13 cellular contexts compared by ENCODE assay signal in the genomic region with DNA sequence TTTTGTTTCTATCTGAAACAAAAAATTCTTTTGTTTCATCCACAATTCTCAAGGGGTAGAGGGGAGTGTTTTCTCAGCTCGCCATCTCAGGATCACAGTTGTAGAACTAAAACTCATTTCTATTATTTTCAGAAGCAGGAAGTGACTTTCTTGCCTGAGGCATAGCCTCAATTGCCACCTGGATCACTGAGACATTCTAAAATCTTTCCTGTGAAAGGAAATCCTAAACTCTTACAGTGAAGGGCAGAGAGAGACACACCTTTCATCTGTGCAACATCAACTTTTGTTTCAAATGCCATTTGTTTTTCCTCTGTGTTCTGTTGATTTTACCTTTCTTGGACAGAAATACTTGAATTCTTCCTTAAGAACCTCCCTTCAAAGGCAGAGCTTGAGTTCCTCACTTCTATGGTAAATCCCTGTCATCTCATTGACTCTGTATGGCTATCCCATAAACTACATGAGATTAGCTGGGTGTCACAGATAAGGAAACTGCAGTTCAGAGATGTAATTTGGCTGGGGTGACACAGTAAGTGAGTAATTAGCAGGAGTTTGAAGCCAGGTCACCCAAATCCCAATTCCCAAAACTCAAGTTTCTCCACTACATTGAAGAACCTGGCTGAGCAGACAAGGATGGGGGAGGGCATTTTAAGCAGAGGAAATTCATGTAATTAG.
"Had no signal": no experiment of that assay in that cellular context is flagged by ENCODE, and none has a peak within 500 bp of the region (broad histone marks: within the 10 kb centered on the region; RNA-seq: fewer than 3 reads in every experiment).

No MANE protein-coding gene starts in this region.

- H3K9me3 ChIP-seq: pancreas, spleen, testis had no signal

- H3K4me3 ChIP-seq: pancreas, spleen, testis had no signal

- H3K4me1 ChIP-seq: pancreas, spleen, testis had no signal

- H3K27ac ChIP-seq: pancreas, spleen, testis had no signal

- FAIRE-seq: pancreas, TTC549 had no signal

- H3K36me3 ChIP-seq: pancreas, spleen had no signal

- DNase-seq: activated CD4-positive, alpha-beta T cell treated with anti-CD3 and anti-CD28 coated beads, Interleukin-2, amount 50 U/mL, for 1 hour; activated naive CD4-positive, alpha-beta T cell; activated naive CD8-positive, alpha-beta T cell treated with anti-CD3 and anti-CD28 coated beads, Interleukin-2, amount 10 ng/mL, durations not matched to agents 7 days and 5 days; effector memory CD4-positive, alpha-beta T cell; foreskin melanocyte; midbrain; pancreas; spleen; stimulated activated naive CD8-positive, alpha-beta T cell treated with anti-CD3 and anti-CD28 coated beads, Interleukin-15, amount 100 ng/mL, for 72 hours; testis had no signal

- ATAC-seq: activated CD4-positive, CD25-positive, alpha-beta regulatory T cell treated with anti-CD3 and anti-CD28 coated beads, Interleukin-2, amount 50 U/mL, for 24 hours; pancreas; sciatic nerve; stimulated activated naive CD8-positive, alpha-beta T cell treated with anti-CD3 and anti-CD28 coated beads, Interleukin-15, amount 100 ng/mL, for 72 hours had no signal

- H3K27me3 ChIP-seq: pancreas, spleen, testis had no signal
